ENCODE assay signal across 19 cellular contexts in genomic region chr17:46739982-46740381, GRCh38.
DNase-seq lines count a peak whose midpoint lies in the region; ATAC-seq and TF ChIP-seq lines count a peak whose summit lies in the region.
"Had no signal": no experiment of that assay in that cellular context is flagged by ENCODE, and none has a peak within 500 bp of the region (broad histone marks: within the 10 kb centered on the region; RNA-seq: fewer than 3 reads in every experiment).

No MANE protein-coding gene starts in this region.

- H3K9me3 Mint-ChIP-seq in neural crest cell: no peaks in the 10 kb centered on the region
- H3K9me3 Mint-ChIP-seq: CD4-positive, CD25-positive, alpha-beta regulatory T cell; CD8-positive, alpha-beta memory T cell had no signal

- H3K79me2 ChIP-seq in SK-N-SH (ENCODE audit: insufficient read depth): no peaks in the 10 kb centered on the region

- H3K9me3 ChIP-seq in SK-N-SH (no peaks in the 10 kb centered on the region), prostate gland (no peaks in the 10 kb centered on the region)
- H3K9me3 ChIP-seq: BE2C had no signal

- no peak overlapping the region for H3K4me3 Mint-ChIP-seq in neural crest cell
- H3K4me3 Mint-ChIP-seq: CD4-positive, CD25-positive, alpha-beta regulatory T cell; CD8-positive, alpha-beta memory T cell had no signal

- H3K4me3 ChIP-seq in SK-N-SH (ENCODE audit: low read depth in 2 of 2, low read length in 1 of 2) (no peak overlapping the region), choroid plexus epithelial cell (ENCODE audit: low read depth, low read length) (no peak overlapping the region), prostate gland (no peak overlapping the region)

- H3K36me3 ChIP-seq in SK-N-SH (replicated peaks in 1 of 2; ENCODE audit: control insufficient read depth in 1 of 2, insufficient read depth in 2 of 2, low read length in 1 of 2) (peaks cover 0 to 4% of the 10 kb centered on the region in 2 experiments), prostate gland (no peaks in the 10 kb centered on the region)
- H3K36me3 ChIP-seq: BE2C had no signal

- intact Hi-C loops in prostate gland (cut with DNase I): no loop called here

- POLR2A ChIA-PET in SK-N-SH (lab: Yijun Ruan, JAX): no interaction called here

- H3K36me3 Mint-ChIP-seq in neural crest cell (ENCODE audit: low read depth): no peaks in the 10 kb centered on the region

- H3K27ac ChIP-seq in SK-N-SH (ENCODE audit: low read depth in 2 of 2, low read length in 1 of 2): no peak overlapping the region
- no peak overlapping the region for H3K27ac ChIP-seq in prostate gland

- 0 out of 4 replicates have a peak, but pooled peaks of 1 of the 2 experiments have one; percentile 10 for TF ChIP-seq EP300 in SK-N-SH (IDR thresholded peaks at IDR 0.05; ENCODE audit: borderline replicate concordance in 1 of 2, low read depth in 1 of 2, low read length in 1 of 2)

- DNase-seq in SK-N-SH (no peak), choroid plexus epithelial cell (ENCODE audit: low read depth) (peak; percentile 21), neural crest cell (ENCODE audit: low read depth, low spot score) (no peak), prostate gland (ENCODE audit: low spot score) (no peak), NCI-H1436 treated with DMSO at 0.1 percent for 48 hours (lab: John Stamatoyannopoulos, UW) (no peak), DMS53 (lab: John Stamatoyannopoulos, UW) (no peak)
- DNase-seq: ACHN; BE2C; C1 segment of cervical spinal cord; CD4-positive, CD25-positive, alpha-beta regulatory T cell; CD8-positive, alpha-beta memory T cell; COR-L47; DMS 273 treated with DMSO at 0.1 percent for 48 hours; GF-D8; GOT3; H7; KG1 had no signal

- H4K20me1 ChIP-seq in SK-N-SH (ENCODE audit: insufficient read depth): no peaks in the 10 kb centered on the region

- peaks cover 9% of the 10 kb centered on the region for H3K4me1 Mint-ChIP-seq in neural crest cell
- H3K4me1 Mint-ChIP-seq: CD8-positive, alpha-beta memory T cell had no signal

- no peak overlapping the region for H2AFZ ChIP-seq in SK-N-SH (ENCODE audit: low read depth)

- no peaks in the 10 kb centered on the region for H3K27me3 ChIP-seq in SK-N-SH (ENCODE audit: insufficient read depth)
- no peaks in the 10 kb centered on the region for H3K27me3 ChIP-seq in prostate gland (replicated peaks; ENCODE audit: insufficient read depth)
- H3K27me3 ChIP-seq: BE2C had no signal

- TF ChIP-seq RAD21 in SK-N-SH (IDR thresholded peaks at IDR 0.05; ENCODE audit: low read length): no peak

- H3K4me1 ChIP-seq in SK-N-SH (ENCODE audit: control insufficient read depth in 1 of 2, insufficient read depth in 2 of 2, low read depth in 1 of 2, low read length in 1 of 2) (peaks cover 8 to 44% of the 10 kb centered on the region in 2 experiments), prostate gland (replicated peaks) (no peaks in the 10 kb centered on the region)

- no peaks in the 10 kb centered on the region for H3K9me2 ChIP-seq in SK-N-SH

- peak overlapping the region; percentile 29 for H3K27ac Mint-ChIP-seq in neural crest cell (ENCODE audit: unreplicated experiment)

- TF ChIP-seq POLR2A in prostate gland (IDR thresholded peaks at IDR 0.05): no peak

- CTCF ChIA-PET in SK-N-SH (lab: Yijun Ruan, JAX): no interaction called here

- peak overlapping the region; percentile 14; the same call in 1 of the 2 replicates for H3K4me2 ChIP-seq in SK-N-SH

- H3F3A ChIP-seq in SK-N-SH (replicated peaks; ENCODE audit: insufficient read depth): peaks cover 31% of the 10 kb centered on the region

- no peak for ATAC-seq in HG03175 (IDR thresholded peaks at IDR 0.05; ENCODE audit: unreplicated experiment)
- ATAC-seq: HCT116 had no signal

- no peak overlapping the region for H3K9ac ChIP-seq in SK-N-SH

- TF ChIP-seq CTCF in SK-N-SH (IDR thresholded peaks at IDR 0.05) (no peak), choroid plexus epithelial cell (conservative IDR thresholded peaks at IDR 0.05; ENCODE audit: low read depth, low read length) (no peak), neural crest cell (conservative IDR thresholded peaks at IDR 0.05) (no peak), prostate gland (IDR thresholded peaks at IDR 0.05) (no peak)

- no peaks in the 10 kb centered on the region for H3K27me3 Mint-ChIP-seq in neural crest cell (ENCODE audit: low read depth)
- H3K27me3 Mint-ChIP-seq: CD4-positive, CD25-positive, alpha-beta regulatory T cell had no signal

TF ChIP-seq in SK-N-SH, 30 proteins besides CTCF, POLR2A, EP300 and RAD21:
- TF ChIP-seq MEF2A (IDR thresholded peaks at IDR 0.05; ENCODE audit: borderline replicate concordance, low read depth) (no peak), RCOR1 (IDR thresholded peaks at IDR 0.05; ENCODE audit: low read length) (no peak), TEAD4 (IDR thresholded peaks at IDR 0.05; ENCODE audit: borderline replicate concordance, insufficient read depth) (peak; percentile 66; the same call in 1 of the 2 replicates), RFX5 (IDR thresholded peaks at IDR 0.05; ENCODE audit: low read length) (no peak), GABPA (IDR thresholded peaks at IDR 0.05; ENCODE audit: low read depth) (no peak), JUND (IDR thresholded peaks at IDR 0.05) (0 out of 2 replicates have a peak, but pooled peaks have one; percentile 25), TCF12 (IDR thresholded peaks at IDR 0.05) (peak; percentile 24; the same call in 1 of the 2 replicates), POLR2AphosphoS5 (IDR thresholded peaks at IDR 0.05; ENCODE audit: low read depth, low read length) (no peak), MXI1 (IDR thresholded peaks at IDR 0.05; ENCODE audit: low read depth, low read length) (no peak), PBX3 (IDR thresholded peaks at IDR 0.05) (no peak)
